In genomic region chr4:57131849-57132745, GRCh38 we compare ENCODE assay signal across 11 cellular contexts. TPM values are rescaled to one million over a fixed set of nuclear protein-coding genes. Genes with fewer than 3 reads are reported as not detected.
A peak's percentile ranks its signal among the peaks of the same experiment; 100 is the strongest.
DNase-seq lines count a peak whose midpoint lies in the region; ATAC-seq, FAIRE-seq and TF ChIP-seq lines count a peak whose summit lies in the region.
"Had no signal": no experiment of that assay in that cellular context is flagged by ENCODE, and none has a peak within 500 bp of the region (broad histone marks: within the 10 kb centered on the region; RNA-seq: fewer than 3 reads in every experiment).

No MANE protein-coding gene starts in this region.

- H3K27ac ChIP-seq in pancreas: peak overlapping the region in 1 of 4 donors; percentile 17

- H3K4me3 ChIP-seq in pancreas: no peak overlapping the region

- no peak for TF ChIP-seq CTCF in pancreas (IDR thresholded peaks at IDR 0.05)

- in situ Hi-C loops in G401 (cut with HindIII; ENCODE audit: low sequenced_read_pairs): no loop called here

- H3K4me1 ChIP-seq in pancreas: no peaks in the 10 kb centered on the region

- no peaks in the 10 kb centered on the region for H3K27me3 ChIP-seq in pancreas

- WGBS in pancreas, 2 donors: 17 to 25% methylated on average over 7 of the region's 7 CpGs

- intact Hi-C loops in pancreas (cut with DNase I): no loop called here

- DNase-seq in G401 (ENCODE audit: low spot score) (peak; percentile 12), NCI-H69 (lab: John Stamatoyannopoulos, UW) (peak; percentile 69), pancreas (peak in 2 of 6 donors; percentile 24 to 35)
- no peak for DNase-seq in activated naive CD4-positive, alpha-beta T cell (lab: John Stamatoyannopoulos, UW)
- DNase-seq: activated CD4-positive, alpha-beta T cell treated with anti-CD3 and anti-CD28 coated beads for 4 hours; activated naive CD8-positive, alpha-beta T cell treated with anti-CD3 and anti-CD28 coated beads, Interleukin-2, amount 50 U/mL, for 24 hours; small intestine had no signal

- no peak for FAIRE-seq in pancreas (lab: Jason Lieb, UNC)
- FAIRE-seq: small intestine had no signal

- H3K9me3 ChIP-seq in pancreas: no peaks in the 10 kb centered on the region

- peak; percentile 39 for ATAC-seq in esophagus mucosa
- ATAC-seq in pancreas: peak; percentile 66 to 89 (median 80)
- ATAC-seq in GM21717 (IDR thresholded peaks at IDR 0.05; ENCODE audit: unreplicated experiment): no peak
- ATAC-seq in HG02798 (IDR thresholded peaks at IDR 0.05; ENCODE audit: poor library complexity, unreplicated experiment): no peak
- no peak for ATAC-seq in GM19467 (IDR thresholded peaks at IDR 0.05; ENCODE audit: unreplicated experiment)
- ATAC-seq: activated naive CD8-positive, alpha-beta T cell treated with anti-CD3 and anti-CD28 coated beads, Interleukin-2, amount 50 U/mL, for 24 hours had no signal

- H3K36me3 ChIP-seq in pancreas: no peaks in the 10 kb centered on the region

RNA-seq across cellular contexts. Expression of gene IGFBP7, which starts 21.9 kb away (rescaled TPM):
- total RNA-seq in G401 (2014; rRNA removed; shearing (Covaris generic)): 11.1 and 18.2 TPM in 2 replicates
- total RNA-seq in esophagus mucosa (40.9 TPM), pancreas (100 to 1,000 TPM in 3 of 6 donors, 10 to 100 TPM in 3; 49.4 to 324 (median 120) TPM)
- polyA plus RNA-seq in pancreas: 100 to 1,000 TPM; 156 to 186 TPM

Comparison
In these comparisons a context has a peak if more than half of its experiments do, and no peak if none do; other contexts are left out.
1. DNase-seq: peak in G401 (single experiment) and NCI-H69 (single experiment); none in activated naive CD4-positive, alpha-beta T cell (0 of 4).
2. ATAC-seq: peak in esophagus mucosa (single experiment) and pancreas (4 of 4); none in GM21717 (single experiment), HG02798 (single experiment) and GM19467 (single experiment).